Comparison of ENCODE assay signal across 14 cellular contexts in the genomic region with DNA sequence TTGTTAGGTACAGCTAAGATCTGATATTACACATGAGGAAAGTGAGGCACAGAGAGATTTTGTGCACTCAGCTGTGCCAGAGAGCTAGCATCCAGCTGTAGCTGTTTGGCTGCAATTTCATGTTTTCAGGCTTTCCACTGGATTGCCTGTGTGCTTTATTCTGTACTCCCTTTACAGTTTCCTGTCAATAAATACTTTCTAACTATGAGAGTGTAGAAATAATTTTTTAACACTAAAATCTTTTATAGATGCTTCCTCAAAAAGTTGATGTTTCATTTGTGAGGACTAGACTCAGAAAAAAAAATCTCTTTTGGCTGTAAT. TPM values are rescaled to one million over a fixed set of nuclear protein-coding genes. Genes with fewer than 3 reads are reported as not detected.
A peak's percentile ranks its signal among the peaks of the same experiment; 100 is the strongest.
DNase-seq lines count a peak whose midpoint lies in the region; ATAC-seq and TF ChIP-seq lines count a peak whose summit lies in the region.
"Had no signal": no experiment of that assay in that cellular context is flagged by ENCODE, and none has a peak within 500 bp of the region (broad histone marks: within the 10 kb centered on the region; RNA-seq: fewer than 3 reads in every experiment).

No MANE protein-coding gene starts in this region.

- peaks cover 92% of the 10 kb centered on the region for H3K79me2 ChIP-seq in Loucy (ENCODE audit: insufficient read depth, low read length)

- H2AFZ ChIP-seq in Loucy (ENCODE audit: low read length), result no peak overlapping the region
- no peak overlapping the region for H2AFZ ChIP-seq in mesenchymal stem cell (ENCODE audit: low read depth, low read length)

- TF ChIP-seq EP300 in stomach (IDR thresholded peaks at IDR 0.05), result no peak

- H3K36me3 ChIP-seq in Loucy (ENCODE audit: insufficient read depth, low read length) (peaks cover 10% of the 10 kb centered on the region; the same call in 1 of the 2 replicates), mesenchymal stem cell (ENCODE audit: control insufficient read depth in 1 of 2, insufficient read depth in 2 of 2, low read depth in 1 of 2, low read length in 2 of 2) (peaks cover 10 to 49% of the 10 kb centered on the region in 2 experiments), stomach (peaks cover 3 to 44% (median 29%) of the 10 kb centered on the region in 4 donors), upper lobe of right lung (peaks cover 15% of the 10 kb centered on the region)
- H3K36me3 ChIP-seq: thyroid gland had no signal

- H3K4me1 ChIP-seq in Loucy (ENCODE audit: insufficient read depth, low read length, poor library complexity, severe bottlenecking), result peaks cover 75% of the 10 kb centered on the region
- peaks cover 8% of the 10 kb centered on the region for H3K4me1 ChIP-seq in mesenchymal stem cell (ENCODE audit: control insufficient read depth, insufficient read depth, low read depth, low read length)
- peaks cover 10 to 40% (median 24%) of the 10 kb centered on the region in 4 donors for H3K4me1 ChIP-seq in stomach
- H3K4me1 ChIP-seq in upper lobe of right lung, result peaks cover 10% of the 10 kb centered on the region

- no peak overlapping the region for H3K14ac ChIP-seq in mesenchymal stem cell (ENCODE audit: low read length in 2 of 2)

- H3K9ac ChIP-seq in Loucy (ENCODE audit: low read depth, low read length, poor library complexity, severe bottlenecking) (peak overlapping the region; percentile 35), mesenchymal stem cell (ENCODE audit: low read length) (peak overlapping the region; percentile 53)

- peak overlapping the region; percentile 18 for H3K4me3 ChIP-seq in Loucy (ENCODE audit: low read length, poor library complexity, severe bottlenecking)
- H3K4me3 ChIP-seq in mesenchymal stem cell (ENCODE audit: insufficient read depth in 1 of 2, low read depth in 1 of 2, low read length in 2 of 2), result peak overlapping the region in 1 of 2 experiments; percentile 3
- no peak overlapping the region for H3K4me3 ChIP-seq in stomach
- H3K4me3 ChIP-seq in upper lobe of right lung, result no peak overlapping the region
- H3K4me3 ChIP-seq: thyroid gland had no signal

- no peak overlapping the region for H2BK12ac ChIP-seq in mesenchymal stem cell (ENCODE audit: low read length in 2 of 2)

- H3K79me1 ChIP-seq in mesenchymal stem cell (replicated peaks; ENCODE audit: low read length, poor library complexity, severe bottlenecking), result peaks cover 34% of the 10 kb centered on the region

- peak overlapping the region; percentile 68 for H3K4me2 ChIP-seq in Loucy (ENCODE audit: low read depth, low read length, poor library complexity, severe bottlenecking)
- no peak overlapping the region for H3K4me2 ChIP-seq in mesenchymal stem cell (ENCODE audit: low read length, poor library complexity, severe bottlenecking)

- peak overlapping the region; percentile 39 for H3K27ac ChIP-seq in caudate nucleus (ENCODE audit: low read depth, low read length)
- peak overlapping the region; percentile 43 for H3K27ac ChIP-seq in mesenchymal stem cell (ENCODE audit: low read length, poor library complexity, severe bottlenecking)
- H3K27ac ChIP-seq in stomach, result peak overlapping the region in 3 of 5 donors; percentile 11 to 41 (median 30)
- no peak overlapping the region for H3K27ac ChIP-seq in upper lobe of right lung
- H3K27ac ChIP-seq: C4-2B, thyroid gland had no signal

- no peak overlapping the region for H4K91ac ChIP-seq in mesenchymal stem cell (ENCODE audit: low read length)

- ATAC-seq in upper lobe of right lung, result no peak
- ATAC-seq: activated CD8-positive, alpha-beta T cell treated with anti-CD3 and anti-CD28 coated beads for 36 hours had no signal

- H3K9me3 ChIP-seq in Loucy (ENCODE audit: insufficient read depth, low read depth, low read length), result no peaks in the 10 kb centered on the region
- no peaks in the 10 kb centered on the region for H3K9me3 ChIP-seq in mesenchymal stem cell (ENCODE audit: control insufficient read depth, low read length)
- no peaks in the 10 kb centered on the region for H3K9me3 ChIP-seq in stomach
- H3K9me3 ChIP-seq in upper lobe of right lung, result no peaks in the 10 kb centered on the region
- H3K9me3 ChIP-seq: thyroid gland had no signal

- TF ChIP-seq CTCF in Loucy (conservative IDR thresholded peaks at IDR 0.05; ENCODE audit: low read length), result no peak
- TF ChIP-seq CTCF in stomach (IDR thresholded peaks at IDR 0.05), result no peak
- no peak for TF ChIP-seq CTCF in upper lobe of right lung (IDR thresholded peaks at IDR 0.05)

- H3K18ac ChIP-seq in mesenchymal stem cell (ENCODE audit: low read depth in 1 of 2, low read length in 2 of 2), result no peak overlapping the region

- no peak overlapping the region for H2BK5ac ChIP-seq in mesenchymal stem cell (ENCODE audit: low read depth, low read length, poor library complexity, severe bottlenecking)

- intact Hi-C loops in stomach (cut with DNase I; ENCODE audit: low total_unique reads), result no loop called here
- intact Hi-C loops in upper lobe of right lung (cut with DNase I), result no loop called here

- DNase-seq in caudate nucleus (lab: John Stamatoyannopoulos, UW), result no peak
- no peak for DNase-seq in mesenchymal stem cell
- DNase-seq in stomach, result no peak
- no peak for DNase-seq in stimulated activated CD4-positive, alpha-beta T cell treated with anti-CD3 and anti-CD28 coated beads, Interleukin-2, amount 100 ng/mL, for 24 hours
- DNase-seq in upper lobe of right lung, result no peak
- DNase-seq in cerebellar cortex (ENCODE audit: low spot score), result no peak
- DNase-seq: activated CD8-positive, alpha-beta T cell treated with anti-CD3 and anti-CD28 coated beads for 36 hours; DMS53; naive B cell; NCI-H1436; NCI-H226; thyroid gland had no signal

- H4K20me1 ChIP-seq in Loucy (ENCODE audit: insufficient read depth, low read length, poor library complexity, severe bottlenecking), result peaks cover 5% of the 10 kb centered on the region

- TF ChIP-seq POLR2A in stomach (IDR thresholded peaks at IDR 0.05), result no peak

- H3F3A ChIP-seq in Loucy (ENCODE audit: low read depth), result peaks cover 5% of the 10 kb centered on the region; the same call in 1 of the 2 replicates

- no peak overlapping the region for H2BK120ac ChIP-seq in mesenchymal stem cell (ENCODE audit: low read depth, low read length)

- no peak overlapping the region for H3K23ac ChIP-seq in mesenchymal stem cell (ENCODE audit: low read length in 2 of 2)

- no peaks in the 10 kb centered on the region for H3K9me2 ChIP-seq in Loucy (replicated peaks; ENCODE audit: low read depth, low read length)

- no peak overlapping the region for H2AK5ac ChIP-seq in mesenchymal stem cell (ENCODE audit: low read length, severe bottlenecking)

- no peak overlapping the region for H4K8ac ChIP-seq in mesenchymal stem cell (ENCODE audit: low read length)

- no peak overlapping the region for H3K4ac ChIP-seq in mesenchymal stem cell (ENCODE audit: low read depth in 1 of 2, low read length in 2 of 2)

- H2BK15ac ChIP-seq in mesenchymal stem cell (ENCODE audit: low read depth, poor library complexity, severe bottlenecking), result no peak overlapping the region

- H3K27me3 ChIP-seq in Loucy (ENCODE audit: insufficient read depth, low read length, poor library complexity, severe bottlenecking) (no peaks in the 10 kb centered on the region), mesenchymal stem cell (ENCODE audit: control insufficient read depth in 1 of 2, insufficient read depth in 1 of 2, low read length in 2 of 2) (no peaks in the 10 kb centered on the region), stomach (no peaks in the 10 kb centered on the region), upper lobe of right lung (no peaks in the 10 kb centered on the region)
- H3K27me3 ChIP-seq: thyroid gland had no signal

RNA-seq across cellular contexts. Expression of gene MAP2K5, which starts 6.0 kb away (rescaled TPM):
- 14.1 TPM for polyA plus RNA-seq in mesenchymal stem cell (2013, experiment 1 of 2)
- 13.7 TPM for polyA plus RNA-seq in mesenchymal stem cell (2013, experiment 2 of 2)
- total RNA-seq in stomach, result 10 to 100 TPM in 4 of 5 donors, 1 to 10 TPM in 1; 1.8 to 94.6 (median 19.7) TPM
- polyA plus RNA-seq in stomach, result 10 to 100 TPM in 2 of 3 donors, 1 to 10 TPM in 1; 7.2 to 11.8 (median 10.4) TPM
- total RNA-seq in upper lobe of right lung, result 18.3 TPM

RNA-seq across cellular contexts. Expression of gene C15orf61, which starts 27.6 kb away (rescaled TPM):
- 3.9 TPM for polyA plus RNA-seq in mesenchymal stem cell (2013, experiment 1 of 2)
- 4.9 TPM for polyA plus RNA-seq in mesenchymal stem cell (2013, experiment 2 of 2)
- total RNA-seq in stomach (10 to 100 TPM in 1 of 5 donors, 1 to 10 TPM in 2, under 1 TPM in 2; 0.14 to 19.4 (median 1.3) TPM), upper lobe of right lung (7.4 TPM)
- 1 to 10 TPM; 1.7 to 2.9 (median 2.5) TPM for polyA plus RNA-seq in stomach
